ENCODE assay signal across 13 cellular contexts in the genomic region with DNA sequence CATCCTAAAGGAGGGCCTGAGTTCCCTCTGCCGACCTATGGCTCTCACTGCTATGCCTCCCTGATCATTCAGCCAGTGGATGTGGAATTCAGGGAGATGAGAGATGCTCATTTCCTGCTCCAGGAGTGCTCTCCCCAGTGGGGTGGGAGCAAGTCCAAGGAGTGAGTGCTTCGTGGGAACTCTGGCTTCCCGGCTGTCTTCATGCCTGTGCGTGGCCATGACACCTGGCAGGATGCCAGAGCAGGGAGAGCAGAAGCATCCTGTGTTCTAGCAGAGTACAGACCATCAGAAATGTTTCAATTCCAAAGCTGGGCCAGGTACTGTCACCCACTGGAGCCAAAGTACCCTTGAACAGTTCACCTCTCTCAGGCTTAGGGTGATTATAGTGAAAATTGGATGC. TPM values are rescaled to one million over a fixed set of nuclear protein-coding genes. Genes with fewer than 3 reads are reported as not detected.
A peak's percentile ranks its signal among the peaks of the same experiment; 100 is the strongest.
DNase-seq lines count a peak whose midpoint lies in the region; TF ChIP-seq lines count a peak whose summit lies in the region.
"Had no signal": no experiment of that assay in that cellular context is flagged by ENCODE, and none has a peak within 500 bp of the region (broad histone marks: within the 10 kb centered on the region; RNA-seq: fewer than 3 reads in every experiment).

No MANE protein-coding gene starts in this region.

- peak; percentile 2 to 37 (median 13) for DNase-seq in NCI-H1417 (lab: John Stamatoyannopoulos, UW)
- DNase-seq in NCI-H1417 treated with DMSO at 0.1 percent for 48 hours (lab: John Stamatoyannopoulos, UW) = no peak
- peak; percentile 7 for DNase-seq in LoVo (ENCODE audit: low spot score)
- peak; percentile 62 for DNase-seq in choroid plexus epithelial cell (ENCODE audit: low read depth)
- peak; percentile 66 for DNase-seq in myocyte (ENCODE audit: low read depth)
- no peak for DNase-seq in stimulated activated CD4-positive, alpha-beta T cell treated with anti-CD3 and anti-CD28 coated beads, Interleukin-12 subunit alpha, Interleukin-12 subunit beta, amount 100 ng/mL, for 4 hours
- DNase-seq in activated CD4-positive, alpha-beta T cell treated with anti-CD3 and anti-CD28 coated beads for 1 hour = no peak
- DNase-seq in SHP77 treated with DMSO at 0.1 percent for 48 hours (lab: John Stamatoyannopoulos, UW) = no peak
- DNase-seq: activated CD8-positive, alpha-beta T cell treated with anti-CD3 and anti-CD28 coated beads for 36 hours; activated naive CD4-positive, alpha-beta T cell treated with anti-CD3 and anti-CD28 coated beads, Interleukin-2, amount 10 ng/mL, durations not matched to agents 7 days and 5 days; effector memory CD4-positive, alpha-beta T cell; naive thymus-derived CD4-positive, alpha-beta T cell; NCI-H774 had no signal

- no peak overlapping the region for H3K4me3 ChIP-seq in choroid plexus epithelial cell (ENCODE audit: low read depth, low read length)

- no peak for TF ChIP-seq CTCF in choroid plexus epithelial cell (conservative IDR thresholded peaks at IDR 0.05; ENCODE audit: low read depth, low read length)

RNA-seq across cellular contexts. Expression of a gene that starts 45.1 kb away (rescaled TPM):
- total RNA-seq in myocyte = 15.2 and 19.7 TPM in 2 replicates
- polyA plus RNA-seq in myocyte (2012) = 10.7 TPM

RNA-seq across cellular contexts. Expression of a gene that starts 59.1 kb away (rescaled TPM):
- 0.26 and 0.62 TPM in 2 replicates for total RNA-seq in myocyte
- polyA plus RNA-seq in myocyte (2012) = 0.09 TPM
- polyA plus RNA-seq: naive thymus-derived CD4-positive, alpha-beta T cell had no signal

Comparison
In these comparisons a context has a peak if more than half of its experiments do, and no peak if none do; other contexts are left out.
1. DNase-seq: peak in NCI-H1417 (3 of 3), LoVo (single experiment), choroid plexus epithelial cell (single experiment) and myocyte (single experiment); none in NCI-H1417 treated with DMSO at 0.1 percent for 48 hours (single experiment), stimulated activated CD4-positive, alpha-beta T cell treated with anti-CD3 and anti-CD28 coated beads, Interleukin-12 subunit alpha, Interleukin-12 subunit beta, amount 100 ng/mL, for 4 hours (single experiment), activated CD4-positive, alpha-beta T cell treated with anti-CD3 and anti-CD28 coated beads for 1 hour (single experiment) and SHP77 treated with DMSO at 0.1 percent for 48 hours (single experiment).